Comparison of ENCODE assay signal across 19 cellular contexts in genomic region chr4:16715482-16715881, GRCh38.
DNase-seq lines count a peak whose midpoint lies in the region; ATAC-seq and TF ChIP-seq lines count a peak whose summit lies in the region.
"Had no signal": no experiment of that assay in that cellular context is flagged by ENCODE, and none has a peak within 500 bp of the region (broad histone marks: within the 10 kb centered on the region; RNA-seq: fewer than 3 reads in every experiment).

No MANE protein-coding gene starts in this region.

- H4K20me1 ChIP-seq in osteoblast (ENCODE audit: insufficient read depth, low read length) (no peaks in the 10 kb centered on the region), PC-9 (ENCODE audit: insufficient read depth) (no peaks in the 10 kb centered on the region)

- no peak overlapping the region for H2AFZ ChIP-seq in osteoblast (ENCODE audit: low read length)
- no peak overlapping the region for H2AFZ ChIP-seq in PC-9

- POLR2A ChIA-PET in PC-9 (lab: Charles Lee; ENCODE audit: unreplicated experiment) = interaction anchor here (0.6 kb wide), 1 partner anchor 1327 kb away, joined by 3 read pairs; no protein-coding TSS in a partner anchor

- H3K4me2 ChIP-seq in osteoblast (ENCODE audit: insufficient read depth, low read length) = no peak overlapping the region
- H3K4me2 ChIP-seq in PC-9 = no peak overlapping the region

- H3K27ac ChIP-seq in osteoblast (ENCODE audit: low read depth, low read length) (peak overlapping the region; percentile 30), PC-9 (no peak overlapping the region)

- no peak overlapping the region for H3K4me3 ChIP-seq in AG10803 (ENCODE audit: low read length)
- no peak overlapping the region for H3K4me3 ChIP-seq in osteoblast (ENCODE audit: insufficient read depth, low read length)
- no peak overlapping the region for H3K4me3 ChIP-seq in PC-9
- H3K4me3 ChIP-seq: MG63 had no signal

- no peaks in the 10 kb centered on the region for H3F3A ChIP-seq in PC-9 (ENCODE audit: insufficient read depth, low read depth)

- TF ChIP-seq CTCF in AG10803 (conservative IDR thresholded peaks at IDR 0.05; ENCODE audit: low read length) = no peak
- TF ChIP-seq CTCF in osteoblast (IDR thresholded peaks at IDR 0.05; ENCODE audit: extremely low read depth, low read depth, low read length) = no peak
- TF ChIP-seq CTCF in PC-9 (conservative IDR thresholded peaks at IDR 0.05) = no peak

- H3K4me1 ChIP-seq in osteoblast (ENCODE audit: insufficient read depth, low read length) (peaks cover 32% of the 10 kb centered on the region), PC-9 (replicated peaks; ENCODE audit: insufficient read depth) (no peaks in the 10 kb centered on the region)

- no TSS peak for BruUV-seq in PC-9 (replicated peaks; lab: Mats Ljungman, UMichigan)

- no peak for ATAC-seq in GM18519 (IDR thresholded peaks at IDR 0.05; ENCODE audit: low FRiP score, unreplicated experiment)

- no peaks in the 10 kb centered on the region for H3K9me2 ChIP-seq in PC-9 (ENCODE audit: insufficient read depth)

- H3K27me3 ChIP-seq in osteoblast (ENCODE audit: insufficient read depth, low read length) (no peaks in the 10 kb centered on the region), PC-9 (ENCODE audit: insufficient read depth, low read depth) (no peaks in the 10 kb centered on the region)
- H3K27me3 ChIP-seq: MG63 had no signal

- no peaks in the 10 kb centered on the region for H3K36me3 ChIP-seq in osteoblast (ENCODE audit: insufficient read depth, low read length)
- H3K36me3 ChIP-seq in PC-9 (ENCODE audit: low read depth) = no peaks in the 10 kb centered on the region

- no peaks in the 10 kb centered on the region for H3K79me2 ChIP-seq in osteoblast (ENCODE audit: insufficient read depth, low read length)
- H3K79me2 ChIP-seq in PC-9 (ENCODE audit: low read depth) = no peaks in the 10 kb centered on the region

- H3K9me3 ChIP-seq in osteoblast (ENCODE audit: low read depth, low read length) = no peaks in the 10 kb centered on the region
- no peaks in the 10 kb centered on the region for H3K9me3 ChIP-seq in PC-9 (ENCODE audit: insufficient read depth, low read depth)
- H3K9me3 ChIP-seq: MG63 had no signal

- CTCF ChIA-PET in PC-9 (lab: Charles Lee) = no interaction called here

- intact Hi-C loops in PC-9 (cut with micrococcal nuclease; ENCODE audit: unreplicated experiment) = no loop called here

- peak; percentile 39 for DNase-seq in AG10803 (ENCODE audit: low read depth)
- peak; percentile 4 for DNase-seq in MV-4-11 (lab: John Stamatoyannopoulos, UW)
- DNase-seq in fibroblast of gingiva (ENCODE audit: low read depth) = peak; percentile 24
- DNase-seq in osteoblast (ENCODE audit: insufficient read length, low spot score, missing footprints) = no peak
- no peak for DNase-seq in NCI-H748 (lab: John Stamatoyannopoulos, UW; ENCODE audit: unreplicated experiment)
- DNase-seq in PC-9 = no peak
- DNase-seq: C1 segment of cervical spinal cord; CD4-positive, alpha-beta memory T cell; COR-L47; DMS53; HCEC 1CT; KG1; MG63; NCI-H2029; NCI-H446 treated with DMSO at 0.1 percent for 48 hours; NCI-H526; RPMI8226; SHP77 treated with DMSO at 0.1 percent for 48 hours had no signal

Comparison
In these comparisons a context has a peak if more than half of its experiments do, and no peak if none do; other contexts are left out.
1. DNase-seq: peak in AG10803 (single experiment), MV-4-11 (single experiment) and fibroblast of gingiva (single experiment); none in osteoblast (single experiment), NCI-H748 (single experiment) and PC-9 (0 of 2).